In the genomic region with DNA sequence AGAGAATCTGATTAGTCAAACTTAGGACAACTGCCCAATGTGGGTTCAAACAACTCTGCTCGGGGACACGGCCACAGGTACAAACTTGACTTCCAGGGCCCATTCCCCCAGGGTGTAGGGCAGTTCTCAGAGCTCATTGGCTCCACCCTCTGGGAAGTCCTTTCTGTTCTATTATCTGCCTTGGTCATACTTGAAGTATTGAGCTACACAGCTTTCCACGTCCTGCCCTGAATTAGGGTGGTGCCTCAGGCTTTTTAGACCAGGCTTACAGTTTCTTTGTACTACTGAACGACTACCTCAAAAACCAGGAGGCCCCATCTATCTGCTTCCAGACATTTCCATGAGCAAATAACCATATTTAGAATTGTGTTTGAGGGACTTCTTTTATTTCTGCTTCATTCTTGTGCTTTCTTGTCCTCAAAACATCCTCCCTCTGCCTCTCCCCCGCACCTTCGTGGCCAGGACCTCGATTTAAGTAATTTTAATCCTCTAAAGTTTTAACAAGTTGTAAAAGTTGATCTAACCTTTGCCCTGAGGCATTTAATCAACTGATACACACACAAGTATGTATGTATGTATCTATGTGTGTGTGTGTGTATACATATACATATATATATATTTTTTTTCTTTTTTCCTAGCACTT, we compare ENCODE assay signal across 8 cellular contexts.
DNase-seq lines count a peak whose midpoint lies in the region; ATAC-seq and TF ChIP-seq lines count a peak whose summit lies in the region.

No MANE protein-coding gene starts in this region.

- TF ChIP-seq CTCF in OCI-LY1 (IDR thresholded peaks at IDR 0.05; ENCODE audit: low read length) = peak; percentile 39; the same call in 1 of the 2 replicates
- no peak for TF ChIP-seq CTCF in right lobe of liver (IDR thresholded peaks at IDR 0.05)
- TF ChIP-seq CTCF in uterus (IDR thresholded peaks at IDR 0.05) = no peak

- H3K4me1 Mint-ChIP-seq in activated naive CD4-positive, alpha-beta T cell treated with anti-CD3 and anti-CD28 coated beads, Interleukin-2, amount 10 ng/mL, durations not matched to agents 7 days and 5 days = peaks cover 69% of the 10 kb centered on the region

- peak overlapping the region; percentile 99 for H3K27ac Mint-ChIP-seq in activated naive CD4-positive, alpha-beta T cell treated with anti-CD3 and anti-CD28 coated beads, Interleukin-2, amount 10 ng/mL, durations not matched to agents 7 days and 5 days

- no peaks in the 10 kb centered on the region for H3K27me3 ChIP-seq in OCI-LY1 (ENCODE audit: insufficient read depth, low read length)
- H3K27me3 ChIP-seq in right lobe of liver = no peaks in the 10 kb centered on the region
- no peaks in the 10 kb centered on the region for H3K27me3 ChIP-seq in uterus

- H3K4me3 Mint-ChIP-seq in activated naive CD4-positive, alpha-beta T cell treated with anti-CD3 and anti-CD28 coated beads, Interleukin-2, amount 10 ng/mL, durations not matched to agents 7 days and 5 days = peak overlapping the region; percentile 55

- intact Hi-C loops in right lobe of liver (cut with DNase I) (no loop called here), uterus (cut with DNase I; ENCODE audit: low total_unique reads) (no loop called here), posterior vena cava (cut with DNase I) (no loop called here)

- DNase-seq in activated naive CD4-positive, alpha-beta T cell treated with anti-CD3 and anti-CD28 coated beads, Interleukin-2, amount 10 ng/mL, durations not matched to agents 7 days and 5 days = peak; percentile 62
- DNase-seq in right lobe of liver = peak in 1 of 3 donors; percentile 54
- DNase-seq in uterus = peak; percentile 66 to 67
- no peak for DNase-seq in posterior vena cava (ENCODE audit: low spot score)
- no peak for DNase-seq in NCI-H1694 treated with DMSO at 0.1 percent for 48 hours (lab: John Stamatoyannopoulos, UW)

- TF ChIP-seq POLR2A in right lobe of liver (IDR thresholded peaks at IDR 0.05) = no peak
- no peak for TF ChIP-seq POLR2A in uterus (IDR thresholded peaks at IDR 0.05)

- no peaks in the 10 kb centered on the region for H3F3A ChIP-seq in OCI-LY1 (ENCODE audit: insufficient read depth, low read length)

- CTCF ChIA-PET in activated naive CD4-positive, alpha-beta T cell treated with anti-CD3 and anti-CD28 coated beads, Interleukin-2, amount 10 ng/mL, durations not matched to agents 7 days and 5 days (lab: Charles Lee) = interaction anchor here (0.8 to 1.8 kb wide), 9 partner anchors 27 to 329 kb away, joined by 3 to 20 read pairs (median 4); no protein-coding TSS in a partner anchor

- no peaks in the 10 kb centered on the region for H3K27me3 Mint-ChIP-seq in activated naive CD4-positive, alpha-beta T cell treated with anti-CD3 and anti-CD28 coated beads, Interleukin-2, amount 10 ng/mL, durations not matched to agents 7 days and 5 days

- H3K27ac ChIP-seq in OCI-LY1 (ENCODE audit: low read depth, low read length, poor library complexity, severe bottlenecking) = peak overlapping the region; percentile 91
- H3K27ac ChIP-seq in right lobe of liver = peak overlapping the region in 2 of 3 donors; percentile 30 to 56
- peak overlapping the region; percentile 56 to 58 for H3K27ac ChIP-seq in uterus

- peak overlapping the region; percentile 42 for H3K4me3 ChIP-seq in OCI-LY1 (ENCODE audit: low read depth, low read length, poor library complexity, severe bottlenecking)
- no peak overlapping the region for H3K4me3 ChIP-seq in right lobe of liver
- H3K4me3 ChIP-seq in uterus = no peak overlapping the region

- H3K36me3 Mint-ChIP-seq in activated naive CD4-positive, alpha-beta T cell treated with anti-CD3 and anti-CD28 coated beads, Interleukin-2, amount 10 ng/mL, durations not matched to agents 7 days and 5 days = peaks cover 18% of the 10 kb centered on the region

- peak overlapping the region; percentile 54 for H3K9ac ChIP-seq in OCI-LY1 (ENCODE audit: low read length)

- peaks cover 82% of the 10 kb centered on the region for H3K4me1 ChIP-seq in OCI-LY1 (ENCODE audit: insufficient read depth, low read length, severe bottlenecking)
- H3K4me1 ChIP-seq in right lobe of liver = peaks cover 0 to 7% (median 0%) of the 10 kb centered on the region in 4 donors
- H3K4me1 ChIP-seq in uterus = no peaks in the 10 kb centered on the region

- no peaks in the 10 kb centered on the region for H3K9me3 ChIP-seq in OCI-LY1 (ENCODE audit: low read length)
- no peaks in the 10 kb centered on the region for H3K9me3 ChIP-seq in right lobe of liver
- no peaks in the 10 kb centered on the region for H3K9me3 ChIP-seq in uterus

- 32% methylated on average over 7 of the region's 7 CpGs for WGBS in right lobe of liver (ENCODE audit: insufficient coverage, low coverage, low lambda C conversion rate, missing lambda C conversion rate)

- H3K79me2 ChIP-seq in OCI-LY1 (ENCODE audit: insufficient read depth, low read length) = no peaks in the 10 kb centered on the region

- peak overlapping the region; percentile 67 for H3K4me2 ChIP-seq in OCI-LY1 (ENCODE audit: low read length)

- H3K9me2 ChIP-seq in OCI-LY1 (ENCODE audit: low read depth, low read length) = no peaks in the 10 kb centered on the region

- H4K20me1 ChIP-seq in OCI-LY1 (ENCODE audit: insufficient read depth, low read length) = no peaks in the 10 kb centered on the region

- peaks cover 15% of the 10 kb centered on the region for H3K9me3 Mint-ChIP-seq in activated naive CD4-positive, alpha-beta T cell treated with anti-CD3 and anti-CD28 coated beads, Interleukin-2, amount 10 ng/mL, durations not matched to agents 7 days and 5 days

- peak; percentile 72 for ATAC-seq in GM18498 (IDR thresholded peaks at IDR 0.05; ENCODE audit: unreplicated experiment)
- ATAC-seq in HG02588 (IDR thresholded peaks at IDR 0.05; ENCODE audit: unreplicated experiment) = peak; percentile 88
- ATAC-seq in right lobe of liver = peak; percentile 82 to 90 (median 84)

- no peak overlapping the region for H2AFZ ChIP-seq in OCI-LY1 (ENCODE audit: low read length)

- H3K36me3 ChIP-seq in OCI-LY1 (ENCODE audit: insufficient read depth, low read length) (no peaks in the 10 kb centered on the region), right lobe of liver (no peaks in the 10 kb centered on the region), uterus (no peaks in the 10 kb centered on the region)

Comparison
In these comparisons a context has a peak if more than half of its experiments do, and no peak if none do; other contexts are left out.
1. DNase-seq: peak in activated naive CD4-positive, alpha-beta T cell treated with anti-CD3 and anti-CD28 coated beads, Interleukin-2, amount 10 ng/mL, durations not matched to agents 7 days and 5 days (single experiment) and uterus (2 of 2); none in posterior vena cava (single experiment) and NCI-H1694 treated with DMSO at 0.1 percent for 48 hours (single experiment).
2. Peak in every context shown above with its lines, with median percentiles within 50 percentile points of each other: ATAC-seq and H3K27ac ChIP-seq.